In genomic region chr4:78057135-78057599, GRCh38 we compare ENCODE assay signal across 8 cellular contexts. TPM values are rescaled to one million over a fixed set of nuclear protein-coding genes. Genes with fewer than 3 reads are reported as not detected.
A peak's percentile ranks its signal among the peaks of the same experiment; 100 is the strongest.
DNase-seq lines count a peak whose midpoint lies in the region; ATAC-seq and TF ChIP-seq lines count a peak whose summit lies in the region.

A gene with protein sequence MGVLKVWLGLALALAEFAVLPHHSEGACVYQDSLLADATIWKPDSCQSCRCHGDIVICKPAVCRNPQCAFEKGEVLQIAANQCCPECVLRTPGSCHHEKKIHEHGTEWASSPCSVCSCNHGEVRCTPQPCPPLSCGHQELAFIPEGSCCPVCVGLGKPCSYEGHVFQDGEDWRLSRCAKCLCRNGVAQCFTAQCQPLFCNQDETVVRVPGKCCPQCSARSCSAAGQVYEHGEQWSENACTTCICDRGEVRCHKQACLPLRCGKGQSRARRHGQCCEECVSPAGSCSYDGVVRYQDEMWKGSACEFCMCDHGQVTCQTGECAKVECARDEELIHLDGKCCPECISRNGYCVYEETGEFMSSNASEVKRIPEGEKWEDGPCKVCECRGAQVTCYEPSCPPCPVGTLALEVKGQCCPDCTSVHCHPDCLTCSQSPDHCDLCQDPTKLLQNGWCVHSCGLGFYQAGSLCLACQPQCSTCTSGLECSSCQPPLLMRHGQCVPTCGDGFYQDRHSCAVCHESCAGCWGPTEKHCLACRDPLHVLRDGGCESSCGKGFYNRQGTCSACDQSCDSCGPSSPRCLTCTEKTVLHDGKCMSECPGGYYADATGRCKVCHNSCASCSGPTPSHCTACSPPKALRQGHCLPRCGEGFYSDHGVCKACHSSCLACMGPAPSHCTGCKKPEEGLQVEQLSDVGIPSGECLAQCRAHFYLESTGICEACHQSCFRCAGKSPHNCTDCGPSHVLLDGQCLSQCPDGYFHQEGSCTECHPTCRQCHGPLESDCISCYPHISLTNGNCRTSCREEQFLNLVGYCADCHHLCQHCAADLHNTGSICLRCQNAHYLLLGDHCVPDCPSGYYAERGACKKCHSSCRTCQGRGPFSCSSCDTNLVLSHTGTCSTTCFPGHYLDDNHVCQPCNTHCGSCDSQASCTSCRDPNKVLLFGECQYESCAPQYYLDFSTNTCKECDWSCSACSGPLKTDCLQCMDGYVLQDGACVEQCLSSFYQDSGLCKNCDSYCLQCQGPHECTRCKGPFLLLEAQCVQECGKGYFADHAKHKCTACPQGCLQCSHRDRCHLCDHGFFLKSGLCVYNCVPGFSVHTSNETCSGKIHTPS (N-terminal part only) (plus strand): TSS chr4:78057323. CDS start chr4:78058010, 687 bp downstream.

- no peaks in the 10 kb centered on the region for H3K9me2 ChIP-seq in GM23338 (ENCODE audit: insufficient read depth)

- intact Hi-C loops in activated T-helper 1 cell treated with anti-CD3 and anti-CD28 coated beads, Interleukin-12 subunit alpha, Interleukin-12 subunit beta, Interleukin-2, Interleukin-4 antibody, amounts not matched to agents 30 ng/mL and 10 ng/mL and 1 ng/mL, durations not matched to agents 14 hours and 24 hours and 36 hours (cut with micrococcal nuclease): loop anchor here (10.0 kb wide), 1 partner anchor 258 kb away; no protein-coding TSS in a partner anchor
- intact Hi-C loops in Right ventricle myocardium superior (cut with DNase I): no loop called here

- H3F3A ChIP-seq in GM23338 (replicated peaks; ENCODE audit: low read depth): peaks cover 12% of the 10 kb centered on the region; the same call in 1 of the 2 replicates

- H3K9me3 Mint-ChIP-seq in GM23338 (no peaks in the 10 kb centered on the region), osteocyte (ENCODE audit: unreplicated experiment) (no peaks in the 10 kb centered on the region)
- H3K9me3 Mint-ChIP-seq in activated T-helper 1 cell treated with anti-CD3 and anti-CD28 coated beads, Interleukin-12 subunit alpha, Interleukin-12 subunit beta, Interleukin-2, Interleukin-4 antibody, amounts not matched to agents 30 ng/mL and 10 ng/mL and 1 ng/mL, durations not matched to agents 14 hours and 24 hours and 36 hours: no peaks in the 10 kb centered on the region

- peak; percentile 18 to 40; a peak in 2 of 4 replicates for TF ChIP-seq CTCF in GM23338 (conservative IDR thresholded peaks at IDR 0.05; ENCODE audit: low read depth in 2 of 2)
- TF ChIP-seq CTCF in osteocyte (IDR thresholded peaks at IDR 0.05): no peak

- H3K4me1 Mint-ChIP-seq in GM23338 (peaks cover 26% of the 10 kb centered on the region), osteocyte (ENCODE audit: unreplicated experiment) (peaks cover 29% of the 10 kb centered on the region)
- H3K4me1 Mint-ChIP-seq in activated T-helper 1 cell treated with anti-CD3 and anti-CD28 coated beads, Interleukin-12 subunit alpha, Interleukin-12 subunit beta, Interleukin-2, Interleukin-4 antibody, amounts not matched to agents 30 ng/mL and 10 ng/mL and 1 ng/mL, durations not matched to agents 14 hours and 24 hours and 36 hours (ENCODE audit: low read depth): peaks cover 30% of the 10 kb centered on the region

- H3K79me2 ChIP-seq in GM23338 (replicated peaks; ENCODE audit: insufficient read depth): peaks cover 49% of the 10 kb centered on the region

- ATAC-seq in GM23338: peak; percentile 52
- ATAC-seq in Right ventricle myocardium superior (ENCODE audit: poor library complexity): peak; percentile 59

- H3K27me3 Mint-ChIP-seq in GM23338 (ENCODE audit: insufficient read depth, low read depth, poor library complexity): peaks cover 27% of the 10 kb centered on the region
- H3K27me3 Mint-ChIP-seq in activated T-helper 1 cell treated with anti-CD3 and anti-CD28 coated beads, Interleukin-12 subunit alpha, Interleukin-12 subunit beta, Interleukin-2, Interleukin-4 antibody, amounts not matched to agents 30 ng/mL and 10 ng/mL and 1 ng/mL, durations not matched to agents 14 hours and 24 hours and 36 hours (ENCODE audit: insufficient read depth): peaks cover 66% of the 10 kb centered on the region
- H3K27me3 Mint-ChIP-seq in osteocyte (ENCODE audit: unreplicated experiment): peaks cover 66% of the 10 kb centered on the region

- peak within 1 kb of the TSS; percentile 98 for H3K27ac ChIP-seq in GM23338 (ENCODE audit: low read depth)

- H3K36me3 ChIP-seq in GM23338 (ENCODE audit: insufficient read depth): no peaks in the 10 kb centered on the region; the same call in 1 of the 2 replicates

- H3K4me2 ChIP-seq in GM23338: peak within 1 kb of the TSS; percentile 97

- H3K36me3 Mint-ChIP-seq in GM23338 (ENCODE audit: low read depth): peaks cover 8% of the 10 kb centered on the region; the same call in 2 of the 3 replicates
- peaks cover 3% of the 10 kb centered on the region for H3K36me3 Mint-ChIP-seq in activated T-helper 1 cell treated with anti-CD3 and anti-CD28 coated beads, Interleukin-12 subunit alpha, Interleukin-12 subunit beta, Interleukin-2, Interleukin-4 antibody, amounts not matched to agents 30 ng/mL and 10 ng/mL and 1 ng/mL, durations not matched to agents 14 hours and 24 hours and 36 hours (ENCODE audit: low read depth)
- H3K36me3 Mint-ChIP-seq in osteocyte (ENCODE audit: unreplicated experiment): no peaks in the 10 kb centered on the region

- H3K4me3 Mint-ChIP-seq in GM23338: peak within 1 kb of the TSS; percentile 93
- peak within 1 kb of the TSS; percentile 82 for H3K4me3 Mint-ChIP-seq in activated T-helper 1 cell treated with anti-CD3 and anti-CD28 coated beads, Interleukin-12 subunit alpha, Interleukin-12 subunit beta, Interleukin-2, Interleukin-4 antibody, amounts not matched to agents 30 ng/mL and 10 ng/mL and 1 ng/mL, durations not matched to agents 14 hours and 24 hours and 36 hours
- H3K4me3 Mint-ChIP-seq in osteocyte (ENCODE audit: unreplicated experiment): peak within 1 kb of the TSS; percentile 79

- H4K20me1 ChIP-seq in GM23338 (replicated peaks; ENCODE audit: insufficient read depth): peaks cover 4% of the 10 kb centered on the region; the same call in 1 of the 2 replicates

- peak within 1 kb of the TSS; percentile 94 for H3K27ac Mint-ChIP-seq in GM23338
- H3K27ac Mint-ChIP-seq in activated T-helper 1 cell treated with anti-CD3 and anti-CD28 coated beads, Interleukin-12 subunit alpha, Interleukin-12 subunit beta, Interleukin-2, Interleukin-4 antibody, amounts not matched to agents 30 ng/mL and 10 ng/mL and 1 ng/mL, durations not matched to agents 14 hours and 24 hours and 36 hours: peak within 1 kb of the TSS; percentile 81
- no peak within 1 kb of the TSS for H3K27ac Mint-ChIP-seq in osteocyte (ENCODE audit: unreplicated experiment)

- no peaks in the 10 kb centered on the region for H3K27me3 ChIP-seq in GM23338 (ENCODE audit: insufficient read depth)

- DNase-seq in EL: peak; percentile 5
- DNase-seq in GM23338 (ENCODE audit: low spot score): peak; percentile 78
- DNase-seq in NCI-H146 treated with DMSO at 0.1 percent for 48 hours (lab: John Stamatoyannopoulos, UW; ENCODE audit: unreplicated experiment): peak; percentile 72
- DNase-seq in activated T-helper 1 cell treated with anti-CD3 and anti-CD28 coated beads, Interleukin-12 subunit alpha, Interleukin-12 subunit beta, Interleukin-2, Interleukin-4 antibody, amounts not matched to agents 30 ng/mL and 10 ng/mL and 1 ng/mL, durations not matched to agents 14 hours and 24 hours and 36 hours (ENCODE audit: low spot score): no peak
- DNase-seq in Right ventricle myocardium superior: peak; percentile 42
- no peak for DNase-seq in osteocyte (ENCODE audit: extremely low spot score, unreplicated experiment)
- DNase-seq in cerebellar cortex (ENCODE audit: low spot score): no peak
- no peak for DNase-seq in activated CD4-positive, CD25-positive, alpha-beta regulatory T cell (lab: John Stamatoyannopoulos, UW)

- peak within 1 kb of the TSS; percentile 86 for H2AFZ ChIP-seq in GM23338

- peak within 1 kb of the TSS; percentile 95 for H3K4me3 ChIP-seq in GM23338

- peaks cover 28% of the 10 kb centered on the region for H3K4me1 ChIP-seq in GM23338 (ENCODE audit: insufficient read depth)

RNA-seq across cellular contexts. Expression of the gene that starts here (rescaled TPM):
- total RNA-seq in GM23338 (2014; rRNA removed; shearing (Covaris generic)): 108 and 111 TPM in 2 replicates
- 10.3 and 12.4 TPM in 2 replicates for polyA plus RNA-seq in GM23338 (2016; fragmentation: Nextera tagmentation; extraction: Ambion mirVana)
- total RNA-seq in activated T-helper 1 cell treated with anti-CD3 and anti-CD28 coated beads, Interleukin-12 subunit alpha, Interleukin-12 subunit beta, Interleukin-2, Interleukin-4 antibody, amounts not matched to agents 30 ng/mL and 10 ng/mL and 1 ng/mL, durations not matched to agents 14 hours and 24 hours and 36 hours: not detected in 2 replicates
- total RNA-seq in Right ventricle myocardium superior: 2.5 TPM
- 0.89 and 1.6 TPM in 2 replicates for total RNA-seq in osteocyte

Comparison
In these comparisons a context has a peak if more than half of its experiments do, and no peak if none do; other contexts are left out.
1. RNA of the gene that starts here (total RNA-seq): 108 to 111 TPM in GM23338; 2.5 TPM in Right ventricle myocardium superior (single experiment), 0.89 to 1.6 TPM in osteocyte and not detected in activated T-helper 1 cell treated with anti-CD3 and anti-CD28 coated beads, Interleukin-12 subunit alpha, Interleukin-12 subunit beta, Interleukin-2, Interleukin-4 antibody, amounts not matched to agents 30 ng/mL and 10 ng/mL and 1 ng/mL, durations not matched to agents 14 hours and 24 hours and 36 hours; every median in the first group is over 10 times any median in the second.
2. DNase-seq: peak in EL (single experiment), GM23338 (single experiment), NCI-H146 treated with DMSO at 0.1 percent for 48 hours (single experiment) and Right ventricle myocardium superior (single experiment); none in activated T-helper 1 cell treated with anti-CD3 and anti-CD28 coated beads, Interleukin-12 subunit alpha, Interleukin-12 subunit beta, Interleukin-2, Interleukin-4 antibody, amounts not matched to agents 30 ng/mL and 10 ng/mL and 1 ng/mL, durations not matched to agents 14 hours and 24 hours and 36 hours (single experiment), osteocyte (single experiment), cerebellar cortex (single experiment) and activated CD4-positive, CD25-positive, alpha-beta regulatory T cell (0 of 4).
3. Peak in every context shown above with its lines, with median percentiles within 50 percentile points of each other: H3K4me3 Mint-ChIP-seq.